22 cellular contexts compared by ENCODE assay signal in the genomic region with DNA sequence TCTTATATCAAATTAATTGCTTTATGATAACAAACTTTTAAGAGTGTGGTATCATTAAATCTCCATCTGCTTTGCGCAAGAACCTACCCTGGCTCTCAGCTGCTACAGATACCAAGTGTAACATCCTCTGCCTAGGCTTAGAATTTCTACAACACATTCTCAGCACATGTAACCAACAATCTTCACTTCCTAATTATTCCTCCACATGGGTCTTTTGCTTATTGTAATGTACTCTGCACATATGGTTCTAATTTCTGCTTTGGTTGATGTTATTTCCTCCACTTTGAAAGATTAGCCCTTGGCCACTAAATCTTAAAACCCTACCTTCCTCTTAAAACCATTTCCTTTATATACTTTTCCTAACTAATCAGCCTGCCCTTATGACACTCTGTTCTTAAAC.
DNase-seq lines count a peak whose midpoint lies in the region; ATAC-seq, FAIRE-seq and TF ChIP-seq lines count a peak whose summit lies in the region.
"Had no signal": no experiment of that assay in that cellular context is flagged by ENCODE, and none has a peak within 500 bp of the region (broad histone marks: within the 10 kb centered on the region; RNA-seq: fewer than 3 reads in every experiment).

No MANE protein-coding gene starts in this region.

- H3K4me2 ChIP-seq in OCI-LY1 (ENCODE audit: low read length) (no peak overlapping the region), H1 (ENCODE audit: insufficient read depth in 1 of 2, low read depth in 2 of 2, low read length in 2 of 2) (no peak overlapping the region)

- intact Hi-C loops in aorta (cut with DNase I): no loop called here

- H3K27ac ChIP-seq in OCI-LY1 (ENCODE audit: low read depth, low read length, poor library complexity, severe bottlenecking) (peak overlapping the region; percentile 59), H1 (ENCODE audit: low read depth, low read length) (no peak overlapping the region), aorta (ENCODE audit: low read depth in 1 of 2, low read length in 2 of 2) (no peak overlapping the region)
- H3K27ac ChIP-seq: cardiac muscle cell, right atrium auricular region, SJCRH30, thoracic aorta had no signal

- H3K56ac ChIP-seq in H1 (replicated peaks; ENCODE audit: insufficient read length, low read depth, low read length): peak overlapping the region; percentile 14

- H4K20me1 ChIP-seq in OCI-LY1 (ENCODE audit: insufficient read depth, low read length): no peaks in the 10 kb centered on the region
- peaks cover 0 to 2% of the 10 kb centered on the region in 2 experiments for H4K20me1 ChIP-seq in H1 (replicated peaks in 1 of 2; ENCODE audit: control insufficient read depth in 1 of 2, insufficient read depth in 2 of 2, low read length in 2 of 2)

- no peak overlapping the region for H2BK5ac ChIP-seq in H1 (ENCODE audit: low read depth, low read length)

- H3K9me2 ChIP-seq in OCI-LY1 (ENCODE audit: low read depth, low read length): no peaks in the 10 kb centered on the region

- H2BK120ac ChIP-seq in H1 (replicated peaks; ENCODE audit: low read depth, low read length): no peak overlapping the region

- ATAC-seq in aorta (ENCODE audit: low FRiP score): no peak
- ATAC-seq: left lobe of liver; PC-3; stimulated activated effector memory CD8-positive, alpha-beta T cell treated with anti-CD3 and anti-CD28 coated beads, Interleukin-12 subunit alpha, Interleukin-12 subunit beta, amount 100 ng/mL, for 72 hours had no signal

- DNase-seq in EH (ENCODE audit: low read depth) (peak; percentile 77), H1 (ENCODE audit: low read depth in 1 of 2, low spot score in 2 of 2) (no peak), osteocyte (ENCODE audit: extremely low spot score, unreplicated experiment) (no peak), aorta (no peak), NCI-H2227 treated with DMSO at 0.1 percent for 48 hours (lab: John Stamatoyannopoulos, UW) (no peak)
- no peak for DNase-seq in activated naive CD4-positive, alpha-beta T cell (lab: John Stamatoyannopoulos, UW)
- DNase-seq: H7, NCI-H1105, NCI-H526 treated with DMSO at 0.1 percent for 48 hours, nucleus accumbens, PC-3, SJCRH30 had no signal

- H3K9me3 Mint-ChIP-seq in osteocyte (ENCODE audit: unreplicated experiment): no peaks in the 10 kb centered on the region
- H3K9me3 Mint-ChIP-seq: activated T-helper 1 cell treated with anti-CD3 and anti-CD28 coated beads, Interleukin-12 subunit alpha, Interleukin-12 subunit beta, Interleukin-2, Interleukin-4 antibody, amounts not matched to agents 30 ng/mL and 10 ng/mL and 1 ng/mL, durations not matched to agents 14 hours and 24 hours and 36 hours; T-helper 2 cell treated with Interferon-gamma antibody and Interleukin-4, amounts not matched to agents 5 μg/mL and 100 μg/mL, for 36 hours had no signal

- H2BK15ac ChIP-seq in H1 (ENCODE audit: low read length): no peak overlapping the region

- H3K36me3 ChIP-seq in OCI-LY1 (ENCODE audit: insufficient read depth, low read length): peaks cover 36% of the 10 kb centered on the region
- H3K36me3 ChIP-seq in H1 (ENCODE audit: control insufficient read depth in 2 of 4, insufficient read depth in 4 of 4, low read length in 3 of 4): no peaks in the 10 kb centered on the region
- no peaks in the 10 kb centered on the region for H3K36me3 ChIP-seq in aorta (ENCODE audit: control insufficient read depth in 1 of 2, insufficient read depth in 2 of 2, low read length in 1 of 2)
- H3K36me3 ChIP-seq: cardiac muscle cell, right atrium auricular region, thoracic aorta had no signal

- TF ChIP-seq CTCF in OCI-LY1 (IDR thresholded peaks at IDR 0.05; ENCODE audit: low read length) (no peak), H1 (IDR thresholded peaks at IDR 0.05; ENCODE audit: control extremely low read depth in 1 of 3, insufficient read depth in 1 of 3, low read depth in 1 of 3, low read length in 3 of 3) (no peak), osteocyte (IDR thresholded peaks at IDR 0.05) (no peak)

- no peak overlapping the region for H4K5ac ChIP-seq in H1 (ENCODE audit: insufficient read length, low read depth, low read length)

- H3K4ac ChIP-seq in H1 (replicated peaks; ENCODE audit: insufficient read length, low read depth, low read length): no peak overlapping the region

- CTCF ChIA-PET in H1 (lab: Charles Lee; ENCODE audit: partially characterized antibody): interaction anchor here (0.9 to 2.0 kb wide), 2 partner anchors 9 to 299 kb away, joined by 5 to 8 read pairs; no protein-coding TSS in a partner anchor

- no peaks in the 10 kb centered on the region for H3K79me1 ChIP-seq in H1 (ENCODE audit: low read depth, low read length)

- H3K14ac ChIP-seq in H1 (ENCODE audit: insufficient read length): no peak overlapping the region

- H3K4me3 ChIP-seq in OCI-LY1 (ENCODE audit: low read depth, low read length, poor library complexity, severe bottlenecking): no peak overlapping the region
- H3K4me3 ChIP-seq in H1 (ENCODE audit: extremely low read depth in 1 of 4, insufficient read depth in 2 of 4, low read depth in 3 of 4, low read length in 4 of 4): no peak overlapping the region
- H3K4me3 ChIP-seq in aorta (ENCODE audit: low read length in 2 of 2): no peak overlapping the region
- H3K4me3 ChIP-seq: cardiac muscle cell, right atrium auricular region, SJCRH30, thoracic aorta had no signal

- H3K4me3 Mint-ChIP-seq in osteocyte (ENCODE audit: unreplicated experiment): no peak overlapping the region
- H3K4me3 Mint-ChIP-seq: activated T-helper 1 cell treated with anti-CD3 and anti-CD28 coated beads, Interleukin-12 subunit alpha, Interleukin-12 subunit beta, Interleukin-2, Interleukin-4 antibody, amounts not matched to agents 30 ng/mL and 10 ng/mL and 1 ng/mL, durations not matched to agents 14 hours and 24 hours and 36 hours; stimulated activated effector memory CD8-positive, alpha-beta T cell treated with anti-CD3 and anti-CD28 coated beads, Interleukin-12 subunit alpha, Interleukin-12 subunit beta, amount 100 ng/mL, for 72 hours; T-helper 2 cell treated with Interferon-gamma antibody and Interleukin-4, amounts not matched to agents 5 μg/mL and 100 μg/mL, for 36 hours had no signal

- H4K91ac ChIP-seq in H1 (replicated peaks; ENCODE audit: insufficient read length, low read length): no peak overlapping the region

- no peaks in the 10 kb centered on the region for H3K9me3 ChIP-seq in OCI-LY1 (ENCODE audit: low read length)
- H3K9me3 ChIP-seq in H1 (ENCODE audit: insufficient read depth in 2 of 2, low read depth in 1 of 2, low read length in 1 of 2): no peaks in the 10 kb centered on the region
- H3K9me3 ChIP-seq in aorta (ENCODE audit: control insufficient read depth, low read length): no peaks in the 10 kb centered on the region
- H3K9me3 ChIP-seq: right atrium auricular region, SJCRH30, thoracic aorta had no signal

- H3K4me1 ChIP-seq in OCI-LY1 (ENCODE audit: insufficient read depth, low read length, severe bottlenecking) (peaks cover 51% of the 10 kb centered on the region), H1 (replicated peaks in 1 of 4; ENCODE audit: control insufficient read depth in 3 of 4, insufficient read depth in 4 of 4, low read length in 3 of 4) (no peaks in the 10 kb centered on the region), aorta (ENCODE audit: control insufficient read depth in 1 of 2, insufficient read depth in 2 of 2, low read length in 2 of 2) (no peaks in the 10 kb centered on the region)

- no peaks in the 10 kb centered on the region for H3K23me2 ChIP-seq in H1 (ENCODE audit: low read depth, low read length)

- TF ChIP-seq POLR2A in H1 (IDR thresholded peaks at IDR 0.05; ENCODE audit: control extremely low read depth in 1 of 2, low read depth in 2 of 2, low read length in 2 of 2): no peak

- H4K8ac ChIP-seq in H1 (ENCODE audit: extremely low read depth, insufficient read depth, low read length): no peak overlapping the region

- peak overlapping the region; percentile 6 for H3K27ac Mint-ChIP-seq in osteocyte (ENCODE audit: unreplicated experiment)
- H3K27ac Mint-ChIP-seq: activated T-helper 1 cell treated with anti-CD3 and anti-CD28 coated beads, Interleukin-12 subunit alpha, Interleukin-12 subunit beta, Interleukin-2, Interleukin-4 antibody, amounts not matched to agents 30 ng/mL and 10 ng/mL and 1 ng/mL, durations not matched to agents 14 hours and 24 hours and 36 hours; stimulated activated effector memory CD8-positive, alpha-beta T cell treated with anti-CD3 and anti-CD28 coated beads, Interleukin-12 subunit alpha, Interleukin-12 subunit beta, amount 100 ng/mL, for 72 hours; T-helper 2 cell treated with Interferon-gamma antibody and Interleukin-4, amounts not matched to agents 5 μg/mL and 100 μg/mL, for 36 hours had no signal

- no peaks in the 10 kb centered on the region for H3K27me3 Mint-ChIP-seq in osteocyte (ENCODE audit: unreplicated experiment)

- peaks cover 29% of the 10 kb centered on the region for H3K4me1 Mint-ChIP-seq in osteocyte (ENCODE audit: unreplicated experiment)
- H3K4me1 Mint-ChIP-seq: stimulated activated effector memory CD8-positive, alpha-beta T cell treated with anti-CD3 and anti-CD28 coated beads, Interleukin-12 subunit alpha, Interleukin-12 subunit beta, amount 100 ng/mL, for 72 hours had no signal

- no peak for TF ChIP-seq RAD21 in H1 (IDR thresholded peaks at IDR 0.05 in 1 of 2, conservative IDR thresholded peaks at IDR 0.05 in 1 of 2; ENCODE audit: low read depth in 2 of 2, low read length in 2 of 2)

- no peak overlapping the region for H3K23ac ChIP-seq in H1 (ENCODE audit: insufficient read length)

- FAIRE-seq in H1 (lab: Jason Lieb, UNC): no peak
- FAIRE-seq: G401.6, GM12891 had no signal

- H3K27me3 ChIP-seq in OCI-LY1 (ENCODE audit: insufficient read depth, low read length) (no peaks in the 10 kb centered on the region), H1 (replicated peaks in 1 of 4; ENCODE audit: control insufficient read depth in 3 of 4, extremely low read depth in 1 of 4, insufficient read depth in 3 of 4, low read length in 3 of 4) (no peaks in the 10 kb centered on the region), aorta (ENCODE audit: control insufficient read depth in 1 of 2, insufficient read depth in 2 of 2, low read length in 1 of 2) (no peaks in the 10 kb centered on the region)
- H3K27me3 ChIP-seq: cardiac muscle cell, right atrium auricular region, SJCRH30 had no signal

- TF ChIP-seq EP300 in H1 (IDR thresholded peaks at IDR 0.05; ENCODE audit: borderline replicate concordance in 1 of 2, low read depth in 2 of 2, low read length in 2 of 2): no peak

- H3K79me2 ChIP-seq in OCI-LY1 (ENCODE audit: insufficient read depth, low read length) (peaks cover 25% of the 10 kb centered on the region), H1 (ENCODE audit: control insufficient read depth in 1 of 2, insufficient read depth in 2 of 2, low read length in 2 of 2) (no peaks in the 10 kb centered on the region)

- H2BK20ac ChIP-seq in H1 (ENCODE audit: low read length): no peak overlapping the region

- no peaks in the 10 kb centered on the region for H3K36me3 Mint-ChIP-seq in osteocyte (ENCODE audit: unreplicated experiment)
- H3K36me3 Mint-ChIP-seq: stimulated activated effector memory CD8-positive, alpha-beta T cell treated with anti-CD3 and anti-CD28 coated beads, Interleukin-12 subunit alpha, Interleukin-12 subunit beta, amount 100 ng/mL, for 72 hours had no signal

- H2AFZ ChIP-seq in OCI-LY1 (ENCODE audit: low read length) (no peak overlapping the region), H1 (ENCODE audit: low read length) (no peak overlapping the region)

- H3K9ac ChIP-seq in OCI-LY1 (ENCODE audit: low read length) (no peak overlapping the region), H1 (replicated peaks in 1 of 4; ENCODE audit: extremely low read depth in 1 of 4, low read depth in 3 of 4, low read length in 3 of 4) (no peak overlapping the region)

- H3K18ac ChIP-seq in H1 (ENCODE audit: extremely low read depth, low read length): no peak overlapping the region

- H2BK12ac ChIP-seq in H1 (ENCODE audit: low read depth, low read length): no peak overlapping the region

- no peaks in the 10 kb centered on the region for H3F3A ChIP-seq in OCI-LY1 (ENCODE audit: insufficient read depth, low read length)

- POLR2A ChIA-PET in H1 (lab: Charles Lee; ENCODE audit: partially characterized antibody): no interaction called here

- 96% methylated on average over 1 of the region's 1 CpG; no CpG with 5 or more reads in 1 of the 2 experiments for WGBS in H1 (ENCODE audit: extremely low coverage in 1 of 2, insufficient coverage in 1 of 2, insufficient read length in 1 of 2, insufficient replicate concordance in 2 of 2, low coverage in 1 of 2, low lambda C conversion rate in 2 of 2, missing lambda C conversion rate in 1 of 2), 2 experiments
- 91 to 96% methylated on average over 1 of the region's 1 CpG for WGBS in aorta, 2 donors

- no peak overlapping the region for H2AK5ac ChIP-seq in H1 (ENCODE audit: low read depth, low read length)
